ENCODE assay signal across 29 cellular contexts in the genomic region with DNA sequence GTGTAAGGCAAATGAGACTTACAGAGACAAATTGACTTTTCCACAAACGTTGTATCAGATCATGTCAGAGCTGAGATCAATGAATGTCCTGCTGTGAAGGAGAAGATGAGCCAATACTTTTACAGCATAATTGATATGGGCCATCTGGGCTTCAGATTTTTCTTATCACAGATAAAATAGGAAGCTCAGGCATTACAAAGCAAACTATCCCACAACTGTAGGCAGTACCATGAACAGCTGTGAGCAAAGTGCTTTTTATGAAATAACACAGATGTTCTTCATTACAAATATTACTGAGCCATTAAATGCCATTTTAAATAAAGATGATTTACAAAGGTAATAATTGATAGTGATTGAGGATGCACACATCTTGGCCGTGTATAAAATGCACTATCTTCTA.
"Had no signal": no experiment of that assay in that cellular context is flagged by ENCODE, and none has a peak within 500 bp of the region (broad histone marks: within the 10 kb centered on the region; RNA-seq: fewer than 3 reads in every experiment).

No MANE protein-coding gene starts in this region.

- H3K9me3 ChIP-seq: ascending aorta, colonic mucosa, gastroesophageal sphincter, pancreas, prostate gland, stomach, thyroid gland, upper lobe of left lung, vagina had no signal

- H3K36me3 ChIP-seq: ascending aorta, cardiac muscle cell, colonic mucosa, gastroesophageal sphincter, pancreas, prostate gland, stomach, thyroid gland, upper lobe of left lung, vagina had no signal

- H2AFZ ChIP-seq: hepatocyte had no signal

- H3K4me3 ChIP-seq: ascending aorta, cardiac muscle cell, colonic mucosa, gastroesophageal sphincter, hepatocyte, pancreas, prostate gland, stomach, thyroid gland, upper lobe of left lung, vagina had no signal

- ATAC-seq: activated CD4-positive, CD25-positive, alpha-beta regulatory T cell treated with anti-CD3 and anti-CD28 coated beads, Interleukin-2, amount 50 U/mL, for 24 hours; gastroesophageal sphincter; left ventricle myocardium superior; pancreas; stimulated activated naive B cell treated with anti-CD40 and anti-IgM and Interleukin-4, amounts not matched to agents 10 μg/mL and 1 μg/mL and 100 μg/mL, for 72 hours had no signal

- H3K27ac ChIP-seq: ascending aorta, cardiac muscle cell, colonic mucosa, gastroesophageal sphincter, hepatocyte, pancreas, prostate gland, stomach, thyroid gland, upper lobe of left lung, vagina, VCaP had no signal

- H3K4me1 ChIP-seq: ascending aorta, colonic mucosa, gastroesophageal sphincter, pancreas, prostate gland, stomach, thyroid gland, upper lobe of left lung, vagina had no signal

- DNase-seq: activated CD4-positive, alpha-beta T cell treated with anti-CD3 and anti-CD28 coated beads for 48 hours; activated CD4-positive, alpha-beta T cell treated with anti-CD3 and anti-CD28 coated beads, Interleukin-2, amount 50 U/mL, for 48 hours; activated CD8-positive, alpha-beta memory T cell treated with anti-CD3 and anti-CD28 coated beads for 24 hours; activated effector memory CD4-positive, alpha-beta T cell treated with anti-CD3 and anti-CD28 coated beads, Interleukin-2, amount 50 U/mL, for 16 hours; activated naive CD4-positive, alpha-beta T cell treated with anti-CD3 and anti-CD28 coated beads for 36 hours; activated naive CD8-positive, alpha-beta T cell treated with anti-CD3 and anti-CD28 coated beads, Interleukin-2, amount 10 ng/mL, durations not matched to agents 7 days and 5 days; cerebellar nuclear complex; colonic mucosa; effector CD8-positive, alpha-beta T cell; islet precursor cell; left ventricle myocardium superior; nephron progenitor cell; pancreas; retina; stimulated activated CD4-positive, alpha-beta T cell treated with anti-CD3 and anti-CD28 coated beads, Interleukin-15, amount 100 ng/mL, for 24 hours; stimulated activated CD4-positive, alpha-beta T cell treated with anti-CD3 and anti-CD28 coated beads, Interleukin-2, amount 100 ng/mL, for 24 hours; stimulated activated naive B cell treated with anti-CD40 and anti-IgM and Interleukin-4, amounts not matched to agents 10 μg/mL and 1 μg/mL and 100 μg/mL, for 72 hours; stomach; T-helper 9 cell; thyroid gland; upper lobe of left lung had no signal

- H3K27me3 ChIP-seq: ascending aorta, cardiac muscle cell, colonic mucosa, gastroesophageal sphincter, hepatocyte, pancreas, stomach, thyroid gland, upper lobe of left lung, vagina had no signal

- H3K79me2 ChIP-seq: hepatocyte had no signal

- H3K4me2 ChIP-seq: hepatocyte had no signal
